Comparison of ENCODE assay signal across 21 cellular contexts in genomic region chr10:44890721-44891550, GRCh38. TPM values are rescaled to one million over a fixed set of nuclear protein-coding genes. Genes with fewer than 3 reads are reported as not detected.
DNase-seq lines count a peak whose midpoint lies in the region; ATAC-seq and TF ChIP-seq lines count a peak whose summit lies in the region.
"Had no signal": no experiment of that assay in that cellular context is flagged by ENCODE, and none has a peak within 500 bp of the region (broad histone marks: within the 10 kb centered on the region; RNA-seq: fewer than 3 reads in every experiment).

No MANE protein-coding gene starts in this region.

- DNase-seq in RPMI8226 (peak; percentile 61), mucosa of descending colon (peak; percentile 73 to 77 (median 76)), CD14-positive monocyte (ENCODE audit: low spot score) (no peak), smooth muscle cell (lab: John Stamatoyannopoulos, UW; ENCODE audit: unreplicated experiment) (no peak), sigmoid colon (no peak)
- DNase-seq in stimulated activated naive CD8-positive, alpha-beta T cell treated with anti-CD3 and anti-CD28 coated beads, Interleukin-15, Interleukin-2, amounts not matched to agents 100 U/mL and 50 U/mL, for 24 hours, result no peak
- DNase-seq: C1 segment of cervical spinal cord, MM.1S, NCI-H1092 treated with DMSO at 0.1 percent for 48 hours, NCI-H1694, NCI-H2107, NCI-H2227 treated with DMSO at 0.1 percent for 48 hours, NCI-H524, NCI-H82 had no signal

- H3K4me3 Mint-ChIP-seq in CD14-positive monocyte, result no peak overlapping the region
- H3K4me3 Mint-ChIP-seq: GM23338, IgD-negative memory B cell had no signal

- H3K4me2 ChIP-seq in BLaER1 treated with 17β-estradiol and CSF1 and Interleukin-3, amounts not matched to agents 10 nM and 100 nM, result peak overlapping the region in 7 of 11 experiments; percentile 7 to 52 (median 35); a peak in 9 of 22 replicates
- no peak overlapping the region for H3K4me2 ChIP-seq in smooth muscle cell
- H3K4me2 ChIP-seq: A549, GM23338 had no signal

- TF ChIP-seq EP300 in sigmoid colon (IDR thresholded peaks at IDR 0.05), result no peak

- no peaks in the 10 kb centered on the region for H3K9me3 ChIP-seq in BLaER1 treated with 17β-estradiol and CSF1 and Interleukin-3, amounts not matched to agents 10 nM and 100 nM (replicated peaks in 1 of 11)
- H3K9me3 ChIP-seq in mucosa of descending colon (no peaks in the 10 kb centered on the region), smooth muscle cell (replicated peaks; ENCODE audit: low read depth) (no peaks in the 10 kb centered on the region), sigmoid colon (no peaks in the 10 kb centered on the region)
- H3K9me3 ChIP-seq: A549 had no signal

- WGBS in smooth muscle cell (ENCODE audit: low lambda C conversion rate), result 94% methylated on average over 6 of the region's 6 CpGs
- 48 to 82% methylated on average over 6 of the region's 6 CpGs for WGBS in sigmoid colon, 2 donors

- H3K36me3 ChIP-seq in BLaER1 treated with 17β-estradiol and CSF1 and Interleukin-3, amounts not matched to agents 10 nM and 100 nM, result no peaks in the 10 kb centered on the region
- H3K36me3 ChIP-seq in mucosa of descending colon (ENCODE audit: low read depth) (no peaks in the 10 kb centered on the region), smooth muscle cell (ENCODE audit: low read depth) (no peaks in the 10 kb centered on the region), sigmoid colon (no peaks in the 10 kb centered on the region)

- peaks cover 3% of the 10 kb centered on the region for H3K4me1 Mint-ChIP-seq in CD14-positive monocyte

- peaks cover 0 to 58% (median 35%) of the 10 kb centered on the region in 10 experiments; a peak in 16 of 20 replicates for H3K4me1 ChIP-seq in BLaER1 treated with 17β-estradiol and CSF1 and Interleukin-3, amounts not matched to agents 10 nM and 100 nM
- H3K4me1 ChIP-seq in mucosa of descending colon (ENCODE audit: low read depth), result peaks cover 26% of the 10 kb centered on the region
- no peaks in the 10 kb centered on the region for H3K4me1 ChIP-seq in smooth muscle cell (ENCODE audit: low read depth)
- no peaks in the 10 kb centered on the region for H3K4me1 ChIP-seq in sigmoid colon
- H3K4me1 ChIP-seq: A549 had no signal

- H3K9ac ChIP-seq in BLaER1 treated with 17β-estradiol and CSF1 and Interleukin-3, amounts not matched to agents 10 nM and 100 nM, result no peak overlapping the region
- no peak overlapping the region for H3K9ac ChIP-seq in smooth muscle cell (ENCODE audit: low read depth)

- H3K27me3 ChIP-seq in BLaER1 treated with 17β-estradiol and CSF1 and Interleukin-3, amounts not matched to agents 10 nM and 100 nM, result no peaks in the 10 kb centered on the region
- no peaks in the 10 kb centered on the region for H3K27me3 ChIP-seq in smooth muscle cell (ENCODE audit: low read depth)
- no peaks in the 10 kb centered on the region for H3K27me3 ChIP-seq in sigmoid colon

- no peaks in the 10 kb centered on the region for H4K20me1 ChIP-seq in BLaER1 treated with 17β-estradiol and CSF1 and Interleukin-3, amounts not matched to agents 10 nM and 100 nM
- no peaks in the 10 kb centered on the region for H4K20me1 ChIP-seq in smooth muscle cell (ENCODE audit: low read depth)

- no peaks in the 10 kb centered on the region for H3K79me2 ChIP-seq in smooth muscle cell (ENCODE audit: low read depth)

- no peak for TF ChIP-seq POLR2A in sigmoid colon (IDR thresholded peaks at IDR 0.05)

- peak; percentile 90 for ATAC-seq in mucosa of descending colon
- peak; percentile 21 for ATAC-seq in stimulated activated naive CD8-positive, alpha-beta T cell treated with anti-CD3 and anti-CD28 coated beads, Interleukin-15, Interleukin-2, amounts not matched to agents 100 U/mL and 50 U/mL, for 24 hours
- ATAC-seq: A549, GM23338, HCT116 had no signal

- H3K27ac Mint-ChIP-seq in CD14-positive monocyte, result no peak overlapping the region
- H3K27ac Mint-ChIP-seq: GM23338, IgD-negative memory B cell had no signal

- H3F3A ChIP-seq in smooth muscle cell (ENCODE audit: low read depth), result no peaks in the 10 kb centered on the region

- peaks cover 1 to 3% (median 3%) of the 10 kb centered on the region in 3 donors for H3K27me3 Mint-ChIP-seq in CD14-positive monocyte (ENCODE audit: low read depth in 3 of 3)

- intact Hi-C loops in mucosa of descending colon (cut with DNase I, micrococcal nuclease), result no loop called here
- intact Hi-C loops in CD14-positive monocyte (cut with micrococcal nuclease), result no loop called here
- intact Hi-C loops in sigmoid colon (cut with DNase I), result no loop called here

- no peak overlapping the region for H3K27ac ChIP-seq in BLaER1 treated with 17β-estradiol and CSF1 and Interleukin-3, amounts not matched to agents 10 nM and 100 nM
- no peak overlapping the region for H3K27ac ChIP-seq in smooth muscle cell (ENCODE audit: low read depth)
- H3K27ac ChIP-seq in sigmoid colon, result no peak overlapping the region
- H3K27ac ChIP-seq: A549, RWPE1 had no signal

- H3K9me3 Mint-ChIP-seq in CD14-positive monocyte, result peaks cover 0 to 2% (median 0%) of the 10 kb centered on the region in 7 donors
- H3K9me3 Mint-ChIP-seq: GM23338, IgD-negative memory B cell had no signal

- no peaks in the 10 kb centered on the region for H3K36me3 Mint-ChIP-seq in CD14-positive monocyte

- H2AFZ ChIP-seq in smooth muscle cell (ENCODE audit: low read depth), result no peak overlapping the region
- H2AFZ ChIP-seq: GM23338 had no signal

- H3K4me3 ChIP-seq in BLaER1 treated with 17β-estradiol and CSF1 and Interleukin-3, amounts not matched to agents 10 nM and 100 nM, result no peak overlapping the region
- H3K4me3 ChIP-seq in mucosa of descending colon (no peak overlapping the region), smooth muscle cell (no peak overlapping the region), sigmoid colon (no peak overlapping the region)
- H3K4me3 ChIP-seq: A549, GM23338 had no signal

- no peak for TF ChIP-seq CTCF in mucosa of descending colon (IDR thresholded peaks at IDR 0.05)
- TF ChIP-seq CTCF in CD14-positive monocyte (IDR thresholded peaks at IDR 0.05), result no peak
- TF ChIP-seq CTCF in smooth muscle cell (IDR thresholded peaks at IDR 0.05; ENCODE audit: borderline replicate concordance, insufficient read depth, poor library complexity, severe bottlenecking), result no peak
- no peak for TF ChIP-seq CTCF in sigmoid colon (IDR thresholded peaks at IDR 0.05)

RNA-seq across cellular contexts. Expression of gene TMEM72, which starts 20.2 kb away (rescaled TPM):
- 10 to 100 TPM; 14.9 to 40.6 (median 17.4) TPM for total RNA-seq in mucosa of descending colon
- not detected for polyA plus RNA-seq in CD14-positive monocyte
- total RNA-seq in smooth muscle cell, result not detected in 2 replicates
- not detected in 2 replicates for polyA plus RNA-seq in smooth muscle cell
- under 1 TPM in 1 of 4 donors, not detected in 3; 0.33 TPM for total RNA-seq in sigmoid colon
- 10 to 100 TPM in 1 of 3 donors, 1 to 10 TPM in 2; 3.9 to 11.8 (median 4.2) TPM for polyA plus RNA-seq in sigmoid colon
- total RNA-seq: GM23338, LHCN-M2 had no signal
- polyA plus RNA-seq: A549, GM23338, IgD-negative memory B cell had no signal

Comparison
In these comparisons a context has a peak if more than half of its experiments do, and no peak if none do; other contexts are left out.
1. DNase-seq: peak in RPMI8226 (single experiment) and mucosa of descending colon (3 of 3); none in stimulated activated naive CD8-positive, alpha-beta T cell treated with anti-CD3 and anti-CD28 coated beads, Interleukin-15, Interleukin-2, amounts not matched to agents 100 U/mL and 50 U/mL, for 24 hours (single experiment), CD14-positive monocyte (single experiment), smooth muscle cell (single experiment) and sigmoid colon (single experiment).
2. RNA of gene TMEM72, which starts 20.2 kb away (total RNA-seq): 14.9 to 40.6 TPM in mucosa of descending colon; not detected in smooth muscle cell and 0.33 TPM in sigmoid colon; every median in the first group is over 10 times any median in the second.